17 cellular contexts compared by ENCODE assay signal in the genomic region with DNA sequence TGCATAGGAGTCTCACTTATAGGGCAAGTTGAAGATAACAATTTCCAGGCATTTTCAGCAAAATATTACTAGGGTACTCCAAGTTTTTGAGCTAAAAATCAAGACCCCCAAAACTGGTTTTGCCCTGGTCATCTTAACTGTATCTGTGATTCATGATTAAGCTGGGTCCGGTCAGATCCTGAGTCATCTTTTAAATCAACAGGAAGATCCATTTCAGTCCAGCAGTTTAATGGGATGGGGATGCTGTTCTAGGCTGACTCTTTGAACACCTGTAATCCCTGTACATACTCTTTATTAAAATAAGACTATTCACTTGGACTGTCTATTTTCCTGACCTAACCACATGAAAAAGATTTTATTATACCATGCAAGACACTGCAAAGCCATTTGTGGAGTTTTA.
"Had no signal": no experiment of that assay in that cellular context is flagged by ENCODE, and none has a peak within 500 bp of the region (broad histone marks: within the 10 kb centered on the region; RNA-seq: fewer than 3 reads in every experiment).

No MANE protein-coding gene starts in this region.

- H3K4me3 ChIP-seq: gastroesophageal sphincter, heart right ventricle, pancreas, tibial artery had no signal

- H3K27me3 ChIP-seq: gastroesophageal sphincter, pancreas, tibial artery had no signal

- H3K27ac ChIP-seq: gastroesophageal sphincter, heart right ventricle, pancreas, tibial artery had no signal

- H3K9me3 ChIP-seq: gastroesophageal sphincter, heart right ventricle, pancreas, tibial artery had no signal

- H3K4me3 Mint-ChIP-seq: activated CD4-positive, alpha-beta memory T cell treated with anti-CD3 and anti-CD28 coated beads, Interleukin-2, amount 10 ng/mL, durations not matched to agents 7 days and 5 days; activated CD4-positive, alpha-beta T cell treated with anti-CD3 and anti-CD28 coated beads for 36 hours; dendritic cell treated with granulocyte-macrophage colony-stimulating factor and Interleukin-4, amounts not matched to agents 40 ng/mL and 50 ng/mL, for 4 days; stimulated activated memory B cell treated with anti-CD40 and anti-IgM and Interleukin-4, amounts not matched to agents 10 μg/mL and 1 μg/mL and 100 μg/mL, for 72 hours; T-helper 1 cell treated with Interleukin-12 subunit alpha and Interleukin-12 subunit beta and Interleukin-4 antibody, amounts not matched to agents 30 μg/mL and 1 μg/mL, for 36 hours had no signal

- ATAC-seq: activated CD4-positive, alpha-beta T cell treated with anti-CD3 and anti-CD28 coated beads for 36 hours; activated naive CD4-positive, alpha-beta T cell treated with anti-CD3 and anti-CD28 coated beads, Interleukin-2, amount 50 U/mL, for 72 hours; gastroesophageal sphincter; left lobe of liver; pancreas; stimulated activated memory B cell treated with anti-CD40 and anti-IgM and Interleukin-4, amounts not matched to agents 10 μg/mL and 1 μg/mL and 100 μg/mL, for 72 hours had no signal

- H3K4me1 Mint-ChIP-seq: activated CD4-positive, alpha-beta memory T cell treated with anti-CD3 and anti-CD28 coated beads, Interleukin-2, amount 10 ng/mL, durations not matched to agents 7 days and 5 days; activated CD4-positive, alpha-beta T cell treated with anti-CD3 and anti-CD28 coated beads for 36 hours; stimulated activated memory B cell treated with anti-CD40 and anti-IgM and Interleukin-4, amounts not matched to agents 10 μg/mL and 1 μg/mL and 100 μg/mL, for 72 hours had no signal

- H3K27ac Mint-ChIP-seq: activated CD4-positive, alpha-beta memory T cell treated with anti-CD3 and anti-CD28 coated beads, Interleukin-2, amount 10 ng/mL, durations not matched to agents 7 days and 5 days; activated CD4-positive, alpha-beta T cell treated with anti-CD3 and anti-CD28 coated beads for 36 hours; activated naive CD4-positive, alpha-beta T cell treated with anti-CD3 and anti-CD28 coated beads, Interleukin-2, amount 50 U/mL, for 72 hours; dendritic cell treated with granulocyte-macrophage colony-stimulating factor and Interleukin-4, amounts not matched to agents 40 ng/mL and 50 ng/mL, for 4 days; stimulated activated memory B cell treated with anti-CD40 and anti-IgM and Interleukin-4, amounts not matched to agents 10 μg/mL and 1 μg/mL and 100 μg/mL, for 72 hours; T-helper 1 cell treated with Interleukin-12 subunit alpha and Interleukin-12 subunit beta and Interleukin-4 antibody, amounts not matched to agents 30 μg/mL and 1 μg/mL, for 36 hours had no signal

- H3K9me3 Mint-ChIP-seq: activated CD4-positive, alpha-beta memory T cell treated with anti-CD3 and anti-CD28 coated beads, Interleukin-2, amount 10 ng/mL, durations not matched to agents 7 days and 5 days; activated naive CD4-positive, alpha-beta T cell treated with anti-CD3 and anti-CD28 coated beads, Interleukin-2, amount 50 U/mL, for 72 hours; dendritic cell treated with granulocyte-macrophage colony-stimulating factor and Interleukin-4, amounts not matched to agents 40 ng/mL and 50 ng/mL, for 4 days; stimulated activated memory B cell treated with anti-CD40 and anti-IgM and Interleukin-4, amounts not matched to agents 10 μg/mL and 1 μg/mL and 100 μg/mL, for 72 hours; T-helper 1 cell treated with Interleukin-12 subunit alpha and Interleukin-12 subunit beta and Interleukin-4 antibody, amounts not matched to agents 30 μg/mL and 1 μg/mL, for 36 hours had no signal

- H3K4me1 ChIP-seq: heart right ventricle, pancreas had no signal

- H3K36me3 ChIP-seq: gastroesophageal sphincter, heart right ventricle, pancreas, tibial artery had no signal

- DNase-seq: activated CD4-positive, alpha-beta memory T cell treated with anti-CD3 and anti-CD28 coated beads, Interleukin-2, amount 10 ng/mL, durations not matched to agents 7 days and 5 days; activated CD4-positive, alpha-beta T cell treated with anti-CD3 and anti-CD28 coated beads for 36 hours; activated gamma-delta T cell; activated T-cell treated with anti-CD3 and anti-CD28 coated beads, Interleukin-2, amount 50 U/mL, for 48 hours; cerebellar nuclear complex; effector memory CD4-positive, alpha-beta T cell; heart right ventricle; pancreas; retina; stimulated activated CD4-positive, alpha-beta T cell treated with anti-CD3 and anti-CD28 coated beads, Interleukin-2, amount 100 ng/mL, for 48 hours; tibial artery had no signal

- H3K36me3 Mint-ChIP-seq: activated naive CD4-positive, alpha-beta T cell treated with anti-CD3 and anti-CD28 coated beads, Interleukin-2, amount 50 U/mL, for 72 hours; stimulated activated memory B cell treated with anti-CD40 and anti-IgM and Interleukin-4, amounts not matched to agents 10 μg/mL and 1 μg/mL and 100 μg/mL, for 72 hours had no signal
